Comparison of ENCODE assay signal across 1 cellular context in the genomic region with DNA sequence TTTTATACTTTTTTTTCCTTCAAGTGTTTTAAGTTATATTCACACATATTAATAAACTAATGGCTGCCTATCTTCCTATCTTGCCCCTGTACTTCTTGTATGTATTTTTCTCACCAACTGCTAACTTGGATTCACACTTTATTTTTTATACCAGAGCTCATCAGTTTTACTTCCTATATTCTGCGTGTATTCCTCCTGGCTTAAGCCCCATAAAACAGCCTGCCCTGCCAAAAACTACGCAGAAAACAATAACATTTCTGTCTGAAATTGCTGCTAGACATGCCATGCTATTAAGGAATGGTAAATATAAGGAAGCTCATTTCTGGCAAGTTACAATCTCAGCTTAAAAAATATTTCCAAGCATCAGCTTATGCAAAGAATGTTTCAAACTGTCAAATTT.
TF ChIP-seq lines count a peak whose summit lies in the region.

No MANE protein-coding gene starts in this region.

TF ChIP-seq in IMR-90, 13 proteins besides CTCF, POLR2A, EP300 and RAD21:
- TF ChIP-seq SMC3 (IDR thresholded peaks at IDR 0.05; ENCODE audit: low read depth, low read length), result no peak
- TF ChIP-seq CEBPB (IDR thresholded peaks at IDR 0.05; ENCODE audit: low read depth, low read length), result no peak
- TF ChIP-seq, protein P1, sequence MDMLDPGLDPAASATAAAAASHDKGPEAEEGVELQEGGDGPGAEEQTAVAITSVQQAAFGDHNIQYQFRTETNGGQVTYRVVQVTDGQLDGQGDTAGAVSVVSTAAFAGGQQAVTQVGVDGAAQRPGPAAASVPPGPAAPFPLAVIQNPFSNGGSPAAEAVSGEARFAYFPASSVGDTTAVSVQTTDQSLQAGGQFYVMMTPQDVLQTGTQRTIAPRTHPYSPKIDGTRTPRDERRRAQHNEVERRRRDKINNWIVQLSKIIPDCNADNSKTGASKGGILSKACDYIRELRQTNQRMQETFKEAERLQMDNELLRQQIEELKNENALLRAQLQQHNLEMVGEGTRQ (IDR thresholded peaks at IDR 0.05; ENCODE audit: low read depth, low read length), result no peak
- TF ChIP-seq MXI1 (IDR thresholded peaks at IDR 0.05; ENCODE audit: borderline replicate concordance, low read depth, low read length), result no peak
- no peak for TF ChIP-seq MAZ (IDR thresholded peaks at IDR 0.05; ENCODE audit: borderline replicate concordance, low read depth, low read length)
- TF ChIP-seq NFE2L2 (IDR thresholded peaks at IDR 0.05; ENCODE audit: low read depth, low read length), result no peak
- no peak for TF ChIP-seq RFX5 (IDR thresholded peaks at IDR 0.05; ENCODE audit: low read depth, low read length)
- no peak for TF ChIP-seq FOS (IDR thresholded peaks at IDR 0.05; ENCODE audit: low read depth, low read length)
- TF ChIP-seq, protein P2, sequence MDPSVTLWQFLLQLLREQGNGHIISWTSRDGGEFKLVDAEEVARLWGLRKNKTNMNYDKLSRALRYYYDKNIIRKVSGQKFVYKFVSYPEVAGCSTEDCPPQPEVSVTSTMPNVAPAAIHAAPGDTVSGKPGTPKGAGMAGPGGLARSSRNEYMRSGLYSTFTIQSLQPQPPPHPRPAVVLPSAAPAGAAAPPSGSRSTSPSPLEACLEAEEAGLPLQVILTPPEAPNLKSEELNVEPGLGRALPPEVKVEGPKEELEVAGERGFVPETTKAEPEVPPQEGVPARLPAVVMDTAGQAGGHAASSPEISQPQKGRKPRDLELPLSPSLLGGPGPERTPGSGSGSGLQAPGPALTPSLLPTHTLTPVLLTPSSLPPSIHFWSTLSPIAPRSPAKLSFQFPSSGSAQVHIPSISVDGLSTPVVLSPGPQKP (IDR thresholded peaks at IDR 0.05; ENCODE audit: borderline replicate concordance, low read depth, low read length), result no peak
- TF ChIP-seq BHLHE40 (IDR thresholded peaks at IDR 0.05; ENCODE audit: low read depth, low read length), result no peak
- TF ChIP-seq MAFK (IDR thresholded peaks at IDR 0.05; ENCODE audit: low read depth, low read length), result no peak
- no peak for TF ChIP-seq RCOR1 (IDR thresholded peaks at IDR 0.05; ENCODE audit: insufficient replicate concordance, low read length)
- no peak for TF ChIP-seq CHD1 (IDR thresholded peaks at IDR 0.05; ENCODE audit: low read depth, low read length)
